Comparison of ENCODE assay signal across 7 cellular contexts in genomic region chr19:45079063-45079910, GRCh38. TPM values are rescaled to one million over a fixed set of nuclear protein-coding genes. Genes with fewer than 3 reads are reported as not detected.
DNase-seq lines count a peak whose midpoint lies in the region; ATAC-seq and TF ChIP-seq lines count a peak whose summit lies in the region.

A gene with protein sequence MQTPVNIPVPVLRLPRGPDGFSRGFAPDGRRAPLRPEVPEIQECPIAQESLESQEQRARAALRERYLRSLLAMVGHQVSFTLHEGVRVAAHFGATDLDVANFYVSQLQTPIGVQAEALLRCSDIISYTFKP (plus strand): TSS chr19:45079260. CDS start chr19:45090115, 10,855 bp downstream.

- H3K36me3 Mint-ChIP-seq in activated T-helper 2 cell treated with anti-CD3 and anti-CD28 coated beads, Interferon-gamma antibody, Interleukin-2, Interleukin-4, amounts not matched to agents 10 μg/mL and 5 μg/mL and 100 μg/mL, durations not matched to agents 14 hours and 24 hours and 36 hours (ENCODE audit: low read depth), result peaks cover 27% of the 10 kb centered on the region
- peaks cover 22% of the 10 kb centered on the region for H3K36me3 Mint-ChIP-seq in nephron progenitor cell (ENCODE audit: low read depth)
- H3K36me3 Mint-ChIP-seq in stimulated activated naive CD8-positive, alpha-beta T cell treated with anti-CD3 and anti-CD28 coated beads, Interleukin-15, Interleukin-2, amounts not matched to agents 100 ng/mL and 50 ng/mL, for 24 hours (ENCODE audit: low read depth), result peaks cover 19% of the 10 kb centered on the region

- TF ChIP-seq CTCF in fibroblast of the aortic adventitia (IDR thresholded peaks at IDR 0.05; ENCODE audit: insufficient read depth, low read length), result no peak
- peak; percentile 14 for TF ChIP-seq CTCF in nephron progenitor cell (IDR thresholded peaks at IDR 0.05)

- peaks cover 33% of the 10 kb centered on the region for H3K4me1 Mint-ChIP-seq in activated T-helper 2 cell treated with anti-CD3 and anti-CD28 coated beads, Interferon-gamma antibody, Interleukin-2, Interleukin-4, amounts not matched to agents 10 μg/mL and 5 μg/mL and 100 μg/mL, durations not matched to agents 14 hours and 24 hours and 36 hours (ENCODE audit: low read depth)
- peaks cover 49% of the 10 kb centered on the region for H3K4me1 Mint-ChIP-seq in nephron progenitor cell
- peaks cover 53% of the 10 kb centered on the region for H3K4me1 Mint-ChIP-seq in stimulated activated naive CD8-positive, alpha-beta T cell treated with anti-CD3 and anti-CD28 coated beads, Interleukin-15, Interleukin-2, amounts not matched to agents 100 ng/mL and 50 ng/mL, for 24 hours (ENCODE audit: low read depth)

- H3K4me3 Mint-ChIP-seq in activated T-helper 2 cell treated with anti-CD3 and anti-CD28 coated beads, Interferon-gamma antibody, Interleukin-2, Interleukin-4, amounts not matched to agents 10 μg/mL and 5 μg/mL and 100 μg/mL, durations not matched to agents 14 hours and 24 hours and 36 hours (ENCODE audit: low read depth), result peak within 1 kb of the TSS; percentile 99
- H3K4me3 Mint-ChIP-seq in nephron progenitor cell, result peak within 1 kb of the TSS; percentile 100
- peak within 1 kb of the TSS; percentile 99 for H3K4me3 Mint-ChIP-seq in stimulated activated naive CD8-positive, alpha-beta T cell treated with anti-CD3 and anti-CD28 coated beads, Interleukin-15, Interleukin-2, amounts not matched to agents 100 ng/mL and 50 ng/mL, for 24 hours

- no peaks in the 10 kb centered on the region for H3K9me3 Mint-ChIP-seq in activated T-helper 2 cell treated with anti-CD3 and anti-CD28 coated beads, Interferon-gamma antibody, Interleukin-2, Interleukin-4, amounts not matched to agents 10 μg/mL and 5 μg/mL and 100 μg/mL, durations not matched to agents 14 hours and 24 hours and 36 hours
- H3K9me3 Mint-ChIP-seq in nephron progenitor cell, result no peaks in the 10 kb centered on the region
- H3K9me3 Mint-ChIP-seq in stimulated activated naive CD8-positive, alpha-beta T cell treated with anti-CD3 and anti-CD28 coated beads, Interleukin-15, Interleukin-2, amounts not matched to agents 100 ng/mL and 50 ng/mL, for 24 hours, result no peaks in the 10 kb centered on the region

- intact Hi-C loops in activated T-helper 2 cell treated with anti-CD3 and anti-CD28 coated beads, Interferon-gamma antibody, Interleukin-2, Interleukin-4, amounts not matched to agents 10 μg/mL and 5 μg/mL and 100 μg/mL, durations not matched to agents 14 hours and 24 hours and 36 hours (cut with micrococcal nuclease), result loop anchor here (1.0 to 5.0 kb wide), 4 partner anchors 12 to 98 kb away; partner anchors contain the start of genes BLOC1S3, CLASRP and TRAPPC6A

- peak within 1 kb of the TSS; percentile 89 for H3K27ac Mint-ChIP-seq in activated T-helper 2 cell treated with anti-CD3 and anti-CD28 coated beads, Interferon-gamma antibody, Interleukin-2, Interleukin-4, amounts not matched to agents 10 μg/mL and 5 μg/mL and 100 μg/mL, durations not matched to agents 14 hours and 24 hours and 36 hours
- H3K27ac Mint-ChIP-seq in nephron progenitor cell, result peak within 1 kb of the TSS; percentile 81
- H3K27ac Mint-ChIP-seq in stimulated activated naive CD8-positive, alpha-beta T cell treated with anti-CD3 and anti-CD28 coated beads, Interleukin-15, Interleukin-2, amounts not matched to agents 100 ng/mL and 50 ng/mL, for 24 hours, result peak within 1 kb of the TSS; percentile 96

- peak within 1 kb of the TSS; percentile 98 for H3K4me3 ChIP-seq in fibroblast of the aortic adventitia (ENCODE audit: low read depth, low read length)

- DNase-seq in KBM-7, result peak; percentile 86
- DNase-seq in RPMI8226, result peak; percentile 83
- DNase-seq in activated T-helper 2 cell treated with anti-CD3 and anti-CD28 coated beads, Interferon-gamma antibody, Interleukin-2, Interleukin-4, amounts not matched to agents 10 μg/mL and 5 μg/mL and 100 μg/mL, durations not matched to agents 14 hours and 24 hours and 36 hours (ENCODE audit: low spot score), result peak; percentile 75
- DNase-seq in fibroblast of the aortic adventitia (ENCODE audit: low read depth), result peak; percentile 63
- peak; percentile 84 for DNase-seq in nephron progenitor cell

- H3K27me3 Mint-ChIP-seq in activated T-helper 2 cell treated with anti-CD3 and anti-CD28 coated beads, Interferon-gamma antibody, Interleukin-2, Interleukin-4, amounts not matched to agents 10 μg/mL and 5 μg/mL and 100 μg/mL, durations not matched to agents 14 hours and 24 hours and 36 hours (ENCODE audit: low read depth), result no peaks in the 10 kb centered on the region
- peaks cover 39% of the 10 kb centered on the region for H3K27me3 Mint-ChIP-seq in nephron progenitor cell (ENCODE audit: low read depth, poor library complexity)
- H3K27me3 Mint-ChIP-seq in stimulated activated naive CD8-positive, alpha-beta T cell treated with anti-CD3 and anti-CD28 coated beads, Interleukin-15, Interleukin-2, amounts not matched to agents 100 ng/mL and 50 ng/mL, for 24 hours, result no peaks in the 10 kb centered on the region

- in situ Hi-C loops in KBM-7 (cut with MboI; ENCODE audit: low pct_unique_long_range_greater_than_20kb, low sequenced_read_pairs), result no loop called here

- peak; percentile 40 for ATAC-seq in GM18498 (IDR thresholded peaks at IDR 0.05; ENCODE audit: unreplicated experiment)

RNA-seq across cellular contexts. Expression of the gene that starts here (rescaled TPM):
- 44.9 and 49.4 TPM in 2 replicates for total RNA-seq in activated T-helper 2 cell treated with anti-CD3 and anti-CD28 coated beads, Interferon-gamma antibody, Interleukin-2, Interleukin-4, amounts not matched to agents 10 μg/mL and 5 μg/mL and 100 μg/mL, durations not matched to agents 14 hours and 24 hours and 36 hours
- total RNA-seq in fibroblast of the aortic adventitia (ENCODE audit: low replicate concordance), result 12.6 and 16.0 TPM in 2 replicates

Comparison
In these comparisons a context has a peak if more than half of its experiments do, and no peak if none do; other contexts are left out.
1. Peak in every context shown above with its lines: DNase-seq, ATAC-seq and H3K4me3 ChIP-seq.